Comparison of ENCODE assay signal across 36 cellular contexts in the genomic region with DNA sequence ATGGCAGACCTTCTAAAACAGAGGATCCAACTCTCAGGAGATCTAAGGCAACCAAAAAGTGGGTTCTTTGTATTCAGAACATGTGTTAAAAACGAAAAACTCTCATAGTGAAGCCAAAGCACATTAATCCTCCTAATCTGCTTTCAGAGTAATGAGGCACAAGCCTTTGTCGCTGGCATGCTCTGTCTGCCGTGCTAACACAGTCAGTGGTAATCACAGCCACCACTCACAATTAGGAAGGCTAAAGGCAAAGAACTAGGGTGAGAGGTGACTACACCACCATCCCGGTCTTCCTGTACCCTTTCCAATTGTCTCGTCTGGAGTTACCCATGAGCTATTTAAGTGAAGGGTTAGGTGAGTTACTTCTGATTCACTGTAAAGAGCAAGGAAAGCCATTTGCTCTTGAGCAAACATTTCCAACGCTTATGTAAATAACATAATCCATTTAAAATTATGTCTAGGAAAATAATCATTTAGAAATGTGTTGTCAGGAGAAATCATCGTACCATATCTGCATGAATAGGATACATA. TPM values are rescaled to one million over a fixed set of nuclear protein-coding genes. Genes with fewer than 3 reads are reported as not detected.
DNase-seq lines count a peak whose midpoint lies in the region; FAIRE-seq and TF ChIP-seq lines count a peak whose summit lies in the region.
"Had no signal": no experiment of that assay in that cellular context is flagged by ENCODE, and none has a peak within 500 bp of the region (broad histone marks: within the 10 kb centered on the region; RNA-seq: fewer than 3 reads in every experiment).

No MANE protein-coding gene starts in this region.

- H3K4me1 Mint-ChIP-seq in mesothelial cell of epicardium: no peaks in the 10 kb centered on the region
- H3K4me1 Mint-ChIP-seq: CD4-positive, CD25-positive, alpha-beta regulatory T cell; nephron progenitor cell; stimulated activated naive B cell treated with anti-CD40 and anti-IgM and Interleukin-4, amounts not matched to agents 10 μg/mL and 1 μg/mL and 100 μg/mL, for 72 hours had no signal

- H3K27ac Mint-ChIP-seq in mesothelial cell of epicardium: no peak overlapping the region
- H3K27ac Mint-ChIP-seq: activated CD8-positive, alpha-beta T cell treated with anti-CD3 and anti-CD28 coated beads for 36 hours; activated T-helper 1 cell treated with anti-CD3 and anti-CD28 coated beads, Interleukin-12 subunit alpha, Interleukin-12 subunit beta, Interleukin-2, Interleukin-4 antibody, amounts not matched to agents 30 ng/mL and 10 ng/mL and 1 ng/mL, durations not matched to agents 14 hours and 24 hours and 36 hours; CD4-positive, CD25-positive, alpha-beta regulatory T cell; nephron progenitor cell; stimulated activated naive B cell treated with anti-CD40 and anti-IgM and Interleukin-4, amounts not matched to agents 10 μg/mL and 1 μg/mL and 100 μg/mL, for 72 hours; T-helper 1 cell treated with Interleukin-12 subunit alpha and Interleukin-12 subunit beta and Interleukin-4 antibody, amounts not matched to agents 30 μg/mL and 1 μg/mL, for 36 hours had no signal

- DNase-seq in D341Med (ENCODE audit: low spot score): peak; percentile 64
- peak; percentile 48 to 51 for DNase-seq in NCI-H526 (lab: John Stamatoyannopoulos, UW)
- no peak for DNase-seq in activated CD4-positive, alpha-beta T cell treated with anti-CD3 and anti-CD28 coated beads for 1 hour
- DNase-seq in NCI-H345 treated with DMSO at 0.1 percent for 48 hours (lab: John Stamatoyannopoulos, UW; ENCODE audit: unreplicated experiment): no peak
- no peak for DNase-seq in mesothelial cell of epicardium (ENCODE audit: low spot score in 2 of 2, unreplicated experiment in 2 of 2)
- no peak for DNase-seq in NCI-H446 (lab: John Stamatoyannopoulos, UW)
- DNase-seq: activated CD4-positive, CD25-positive, alpha-beta regulatory T cell treated with anti-CD3 and anti-CD28 coated beads, Interleukin-2, amount 50 U/mL, for 72 hours; activated CD8-positive, alpha-beta memory T cell treated with anti-CD3 and anti-CD28 coated beads, Interleukin-2, amount 50 U/mL, for 48 hours; activated CD8-positive, alpha-beta T cell treated with anti-CD3 and anti-CD28 coated beads for 36 hours; activated naive CD4-positive, alpha-beta T cell treated with Interleukin-2 at 50 U/mL for 16 hours; body of pancreas; CD4-positive, CD25-positive, alpha-beta regulatory T cell; cerebellar nuclear complex; GOT3; left cardiac atrium; NCI-H1092; NCI-H345; nephron progenitor cell; ovary; PC-9; SK-N-SH; small intestine; stimulated activated naive B cell treated with anti-CD40 and anti-IgM and Interleukin-4, amounts not matched to agents 10 μg/mL and 1 μg/mL and 100 μg/mL, for 72 hours; upper lobe of right lung had no signal

- no peaks in the 10 kb centered on the region for H3K9me3 Mint-ChIP-seq in mesothelial cell of epicardium
- H3K9me3 Mint-ChIP-seq: activated CD8-positive, alpha-beta T cell treated with anti-CD3 and anti-CD28 coated beads for 36 hours; activated T-helper 1 cell treated with anti-CD3 and anti-CD28 coated beads, Interleukin-12 subunit alpha, Interleukin-12 subunit beta, Interleukin-2, Interleukin-4 antibody, amounts not matched to agents 30 ng/mL and 10 ng/mL and 1 ng/mL, durations not matched to agents 14 hours and 24 hours and 36 hours; nephron progenitor cell; stimulated activated naive B cell treated with anti-CD40 and anti-IgM and Interleukin-4, amounts not matched to agents 10 μg/mL and 1 μg/mL and 100 μg/mL, for 72 hours; T-helper 1 cell treated with Interleukin-12 subunit alpha and Interleukin-12 subunit beta and Interleukin-4 antibody, amounts not matched to agents 30 μg/mL and 1 μg/mL, for 36 hours had no signal

- no peak overlapping the region for H3K4me3 Mint-ChIP-seq in mesothelial cell of epicardium
- H3K4me3 Mint-ChIP-seq: activated CD8-positive, alpha-beta T cell treated with anti-CD3 and anti-CD28 coated beads for 36 hours; activated T-helper 1 cell treated with anti-CD3 and anti-CD28 coated beads, Interleukin-12 subunit alpha, Interleukin-12 subunit beta, Interleukin-2, Interleukin-4 antibody, amounts not matched to agents 30 ng/mL and 10 ng/mL and 1 ng/mL, durations not matched to agents 14 hours and 24 hours and 36 hours; CD4-positive, CD25-positive, alpha-beta regulatory T cell; nephron progenitor cell; stimulated activated naive B cell treated with anti-CD40 and anti-IgM and Interleukin-4, amounts not matched to agents 10 μg/mL and 1 μg/mL and 100 μg/mL, for 72 hours; T-helper 1 cell treated with Interleukin-12 subunit alpha and Interleukin-12 subunit beta and Interleukin-4 antibody, amounts not matched to agents 30 μg/mL and 1 μg/mL, for 36 hours had no signal

- H3K27me3 Mint-ChIP-seq in mesothelial cell of epicardium (ENCODE audit: low read depth): peaks cover 28% of the 10 kb centered on the region
- H3K27me3 Mint-ChIP-seq: activated CD8-positive, alpha-beta T cell treated with anti-CD3 and anti-CD28 coated beads for 36 hours; CD4-positive, CD25-positive, alpha-beta regulatory T cell; stimulated activated naive B cell treated with anti-CD40 and anti-IgM and Interleukin-4, amounts not matched to agents 10 μg/mL and 1 μg/mL and 100 μg/mL, for 72 hours had no signal

- H3K36me3 Mint-ChIP-seq in mesothelial cell of epicardium: no peaks in the 10 kb centered on the region
- H3K36me3 Mint-ChIP-seq: CD4-positive, CD25-positive, alpha-beta regulatory T cell; stimulated activated naive B cell treated with anti-CD40 and anti-IgM and Interleukin-4, amounts not matched to agents 10 μg/mL and 1 μg/mL and 100 μg/mL, for 72 hours had no signal

- H3K27ac ChIP-seq in VCaP: peak overlapping the region; percentile 33; the same call in 1 of the 2 replicates
- H3K27ac ChIP-seq: body of pancreas, gastroesophageal sphincter, ovary, PC-9, upper lobe of right lung had no signal

- TF ChIP-seq CTCF in VCaP (conservative IDR thresholded peaks at IDR 0.05) (no peak), mesothelial cell of epicardium (IDR thresholded peaks at IDR 0.05; ENCODE audit: unreplicated experiment) (no peak)

- peak; percentile 84 for FAIRE-seq in islet of Langerhans (lab: Jason Lieb, UNC)
- FAIRE-seq: A204.1, small intestine, TTC549 had no signal

RNA-seq across cellular contexts. Expression of a gene that starts 40.7 kb away (rescaled TPM):
- total RNA-seq in mesothelial cell of epicardium: 0.09 TPM in 1 of 3 replicates, not detected in the others
- total RNA-seq: activated CD8-positive, alpha-beta T cell treated with anti-CD3 and anti-CD28 coated beads for 36 hours; activated T-helper 1 cell treated with anti-CD3 and anti-CD28 coated beads, Interleukin-12 subunit alpha, Interleukin-12 subunit beta, Interleukin-2, Interleukin-4 antibody, amounts not matched to agents 30 ng/mL and 10 ng/mL and 1 ng/mL, durations not matched to agents 14 hours and 24 hours and 36 hours; CD4-positive, CD25-positive, alpha-beta regulatory T cell; Daoy; dermis microvascular lymphatic vessel endothelial cell; HT1080; PC-9; renal cortical epithelial cell; Right ventricle myocardium inferior; upper lobe of right lung had no signal

Comparison
In these comparisons a context has a peak if more than half of its experiments do, and no peak if none do; other contexts are left out.
1. DNase-seq: peak in D341Med (single experiment) and NCI-H526 (2 of 2); none in activated CD4-positive, alpha-beta T cell treated with anti-CD3 and anti-CD28 coated beads for 1 hour (single experiment), NCI-H345 treated with DMSO at 0.1 percent for 48 hours (single experiment), mesothelial cell of epicardium (0 of 2) and NCI-H446 (0 of 2).